27 cellular contexts compared by ENCODE assay signal in genomic region chr4:99467908-99468307, GRCh38. TPM values are rescaled to one million over a fixed set of nuclear protein-coding genes. Genes with fewer than 3 reads are reported as not detected.
"Had no signal": no experiment of that assay in that cellular context is flagged by ENCODE, and none has a peak within 500 bp of the region (broad histone marks: within the 10 kb centered on the region; RNA-seq: fewer than 3 reads in every experiment).

No MANE protein-coding gene starts in this region.

- H3K9me3 ChIP-seq: breast epithelium, MG63 had no signal

- H3K27me3 ChIP-seq: breast epithelium, MG63 had no signal

- H3K27ac ChIP-seq: breast epithelium, SK-N-MC, VCaP had no signal

- H3K36me3 ChIP-seq: breast epithelium, MG63 had no signal

- H3K4me3 ChIP-seq: breast epithelium, MG63, SK-N-MC had no signal

- H3K4me1 ChIP-seq: breast epithelium had no signal

- DNase-seq: activated CD4-positive, alpha-beta memory T cell treated with anti-CD3 and anti-CD28 coated beads, Interleukin-2, amount 10 ng/mL, durations not matched to agents 7 days and 5 days; activated CD4-positive, alpha-beta T cell treated with anti-CD3 and anti-CD28 coated beads, Interleukin-2, amount 50 U/mL, for 1 hour; activated CD4-positive, CD25-positive, alpha-beta regulatory T cell; activated gamma-delta T cell treated with Interleukin-2 at 50 U/mL for 16 hours; activated naive CD4-positive, alpha-beta T cell treated with anti-CD3 and anti-CD28 coated beads, Interleukin-2, amount 10 ng/mL, durations not matched to agents 7 days and 5 days; activated naive CD8-positive, alpha-beta T cell treated with anti-CD3 and anti-CD28 coated beads for 36 hours; activated T-cell treated with anti-CD3 and anti-CD28 coated beads for 4 hours; activated T-cell treated with anti-CD3 and anti-CD28 coated beads, Interleukin-2, amount 50 U/mL, for 72 hours; KG1; MG63; MV-4-11; NCI-H1092 treated with DMSO at 0.1 percent for 48 hours; NCI-H1436; NCI-H1694 treated with DMSO at 0.1 percent for 48 hours; NCI-H2029 treated with DMSO at 0.1 percent for 48 hours; NCI-H345; PC-3; SHP77 treated with DMSO at 0.1 percent for 48 hours; T-cell had no signal

- ATAC-seq: activated T-cell treated with anti-CD3 and anti-CD28 coated beads, Interleukin-2, amount 50 U/mL, for 72 hours; PC-3; T-cell had no signal

RNA-seq across cellular contexts. Expression of gene ADH7, which starts 32.8 kb away (rescaled TPM):
- total RNA-seq: activated CD4-positive, alpha-beta memory T cell treated with anti-CD3 and anti-CD28 coated beads, Interleukin-2, amount 10 ng/mL, durations not matched to agents 7 days and 5 days; activated CD8-positive, alpha-beta memory T cell treated with anti-CD3 and anti-CD28 coated beads for 36 hours; activated naive CD8-positive, alpha-beta T cell treated with anti-CD3 and anti-CD28 coated beads for 36 hours; activated T-cell treated with anti-CD3 and anti-CD28 coated beads, Interleukin-2, amount 50 U/mL, for 72 hours; activated T-helper 2 cell treated with anti-CD3 and anti-CD28 coated beads, Interferon-gamma antibody, Interleukin-2, Interleukin-4, amounts not matched to agents 10 μg/mL and 5 μg/mL and 100 μg/mL, durations not matched to agents 14 hours and 24 hours and 36 hours; breast epithelium; PC-3; T-cell; T-helper 2 cell treated with Interferon-gamma antibody and Interleukin-4, amounts not matched to agents 100 ng/mL and 5 ng/mL, for 36 hours had no signal
- polyA plus RNA-seq: IgD-negative memory B cell had no signal

RNA-seq across cellular contexts. Expression of gene C4orf17, which starts 42.9 kb away (rescaled TPM):
- total RNA-seq: activated CD4-positive, alpha-beta memory T cell treated with anti-CD3 and anti-CD28 coated beads, Interleukin-2, amount 10 ng/mL, durations not matched to agents 7 days and 5 days; activated CD8-positive, alpha-beta memory T cell treated with anti-CD3 and anti-CD28 coated beads for 36 hours; activated naive CD8-positive, alpha-beta T cell treated with anti-CD3 and anti-CD28 coated beads for 36 hours; activated T-helper 2 cell treated with anti-CD3 and anti-CD28 coated beads, Interferon-gamma antibody, Interleukin-2, Interleukin-4, amounts not matched to agents 10 μg/mL and 5 μg/mL and 100 μg/mL, durations not matched to agents 14 hours and 24 hours and 36 hours; breast epithelium; PC-3; T-cell; T-helper 2 cell treated with Interferon-gamma antibody and Interleukin-4, amounts not matched to agents 100 ng/mL and 5 ng/mL, for 36 hours had no signal
- polyA plus RNA-seq: adipose tissue, IgD-negative memory B cell had no signal
